In the genomic region with DNA sequence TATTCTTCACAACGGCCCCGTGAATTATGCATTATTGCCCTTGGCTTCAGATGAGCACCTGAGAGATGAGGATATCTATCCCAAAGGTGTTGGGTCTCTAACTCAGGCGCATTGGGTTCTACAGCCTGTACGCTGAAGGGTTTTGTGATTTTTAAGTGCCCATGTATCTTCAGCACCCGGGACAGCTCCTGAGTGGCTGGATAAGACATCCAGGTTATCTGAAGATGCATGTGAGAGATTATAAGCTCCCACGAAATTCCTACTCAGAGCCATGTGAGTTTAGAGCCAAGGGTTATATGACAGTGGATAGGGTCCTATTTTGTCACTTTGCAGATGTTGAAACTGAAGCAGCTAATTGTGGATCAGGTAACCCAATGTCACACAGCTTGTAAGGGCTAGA, we compare ENCODE assay signal across 18 cellular contexts.
A peak's percentile ranks its signal among the peaks of the same experiment; 100 is the strongest.
DNase-seq lines count a peak whose midpoint lies in the region; ATAC-seq, FAIRE-seq and TF ChIP-seq lines count a peak whose summit lies in the region.
"Had no signal": no experiment of that assay in that cellular context is flagged by ENCODE, and none has a peak within 500 bp of the region (broad histone marks: within the 10 kb centered on the region; RNA-seq: fewer than 3 reads in every experiment).

No MANE protein-coding gene starts in this region.

- no peaks in the 10 kb centered on the region for H3K4me1 Mint-ChIP-seq in nephron progenitor cell

- no peak for TF ChIP-seq CTCF in bronchial epithelial cell (IDR thresholded peaks at IDR 0.05; ENCODE audit: insufficient read depth, low read length, severe bottlenecking)
- TF ChIP-seq CTCF in nephron progenitor cell (IDR thresholded peaks at IDR 0.05), result no peak

- H3K27me3 Mint-ChIP-seq in nephron progenitor cell (ENCODE audit: low read depth, poor library complexity), result peaks cover 27% of the 10 kb centered on the region
- H3K27me3 Mint-ChIP-seq: effector memory CD8-positive, alpha-beta T cell had no signal

- no peaks in the 10 kb centered on the region for H3K36me3 Mint-ChIP-seq in nephron progenitor cell (ENCODE audit: low read depth)

- H3K27me3 ChIP-seq in bronchial epithelial cell (ENCODE audit: control insufficient read depth, insufficient read depth, low read length), result no peaks in the 10 kb centered on the region

- no peak overlapping the region for H3K4me3 Mint-ChIP-seq in nephron progenitor cell
- H3K4me3 Mint-ChIP-seq: activated CD8-positive, alpha-beta T cell treated with anti-CD3 and anti-CD28 coated beads, Interleukin-2, amount 10 ng/mL, durations not matched to agents 7 days and 5 days; effector memory CD8-positive, alpha-beta T cell had no signal

- peak; percentile 1 for DNase-seq in DMS 273 (lab: John Stamatoyannopoulos, UW; ENCODE audit: unreplicated experiment)
- DNase-seq in DMS 273 treated with DMSO at 0.1 percent for 48 hours (lab: John Stamatoyannopoulos, UW), result no peak
- peak; percentile 7 for DNase-seq in NAMALWA (ENCODE audit: low spot score)
- DNase-seq in bronchial epithelial cell (ENCODE audit: low read depth), result no peak
- DNase-seq in nephron progenitor cell, result peak; percentile 83
- DNase-seq in H4 (ENCODE audit: low spot score), result no peak
- no peak for DNase-seq in DMS114 treated with DMSO at 0.1 percent for 48 hours (lab: John Stamatoyannopoulos, UW; ENCODE audit: unreplicated experiment)
- DNase-seq: activated CD8-positive, alpha-beta T cell treated with anti-CD3 and anti-CD28 coated beads, Interleukin-2, amount 10 ng/mL, durations not matched to agents 7 days and 5 days; activated effector memory CD4-positive, alpha-beta T cell treated with anti-CD3 and anti-CD28 coated beads, Interleukin-2, amount 50 U/mL, for 16 hours; COR-L47; effector memory CD8-positive, alpha-beta T cell; NCI-H1105 treated with DMSO at 0.1 percent for 48 hours; NCI-H345 had no signal

- peak; percentile 7 for FAIRE-seq in bronchial epithelial cell (lab: Jason Lieb, UNC)
- FAIRE-seq: frontal cortex, islet of Langerhans, RCC 7860 had no signal

- no peak overlapping the region for H3K27ac Mint-ChIP-seq in nephron progenitor cell
- H3K27ac Mint-ChIP-seq: activated CD8-positive, alpha-beta T cell treated with anti-CD3 and anti-CD28 coated beads, Interleukin-2, amount 10 ng/mL, durations not matched to agents 7 days and 5 days; effector memory CD8-positive, alpha-beta T cell had no signal

- ATAC-seq in GM21786 (IDR thresholded peaks at IDR 0.05; ENCODE audit: unreplicated experiment), result no peak
- ATAC-seq: activated CD8-positive, alpha-beta T cell treated with anti-CD3 and anti-CD28 coated beads, Interleukin-2, amount 10 ng/mL, durations not matched to agents 7 days and 5 days; effector memory CD8-positive, alpha-beta T cell had no signal

- H3K9me3 Mint-ChIP-seq in nephron progenitor cell, result no peaks in the 10 kb centered on the region

- H3K36me3 ChIP-seq in bronchial epithelial cell (ENCODE audit: control insufficient read depth, insufficient read depth, low read length), result no peaks in the 10 kb centered on the region
- H3K36me3 ChIP-seq: prostate gland had no signal

- H3K4me3 ChIP-seq in bronchial epithelial cell (ENCODE audit: low read depth, low read length), result no peak overlapping the region
- H3K4me3 ChIP-seq: prostate gland had no signal

Comparison
In these comparisons a context has a peak if more than half of its experiments do, and no peak if none do; other contexts are left out.
1. DNase-seq: peak in DMS 273 (single experiment), NAMALWA (single experiment) and nephron progenitor cell (single experiment); none in DMS 273 treated with DMSO at 0.1 percent for 48 hours (single experiment), bronchial epithelial cell (single experiment), H4 (single experiment) and DMS114 treated with DMSO at 0.1 percent for 48 hours (single experiment).